In genomic region chr5:151495330-151495729, GRCh38 we compare ENCODE assay signal across 19 cellular contexts. TPM values are rescaled to one million over a fixed set of nuclear protein-coding genes. Genes with fewer than 3 reads are reported as not detected.
DNase-seq lines count a peak whose midpoint lies in the region; ATAC-seq, FAIRE-seq and TF ChIP-seq lines count a peak whose summit lies in the region.
"Had no signal": no experiment of that assay in that cellular context is flagged by ENCODE, and none has a peak within 500 bp of the region (broad histone marks: within the 10 kb centered on the region; RNA-seq: fewer than 3 reads in every experiment).

No MANE protein-coding gene starts in this region.

- peaks cover 41% of the 10 kb centered on the region for H3K4me1 Mint-ChIP-seq in GM23338
- H3K4me1 Mint-ChIP-seq: CD4-positive, alpha-beta memory T cell had no signal

- H3K9ac ChIP-seq in iPS-20b (ENCODE audit: low read depth, low read length): no peak overlapping the region
- H3K9ac ChIP-seq: BLaER1 had no signal

- ATAC-seq in GM23338 (no peak), GM18520 (IDR thresholded peaks at IDR 0.05; ENCODE audit: unreplicated experiment) (no peak)

- H3K27ac ChIP-seq in GM23338 (ENCODE audit: low read depth): peak overlapping the region; percentile 67
- H3K27ac ChIP-seq in iPS-20b (ENCODE audit: low read length): no peak overlapping the region
- H3K27ac ChIP-seq: BLaER1 had no signal

- H3K36me3 ChIP-seq in GM23338 (ENCODE audit: insufficient read depth) (no peaks in the 10 kb centered on the region), bronchial epithelial cell (ENCODE audit: control insufficient read depth, insufficient read depth, low read length) (no peaks in the 10 kb centered on the region), iPS-20b (ENCODE audit: insufficient read depth, low read depth, low read length) (no peaks in the 10 kb centered on the region; the same call in 1 of the 2 replicates)
- H3K36me3 ChIP-seq: BLaER1, HAP-1 had no signal

- H3K27me3 Mint-ChIP-seq in GM23338 (ENCODE audit: insufficient read depth, low read depth, poor library complexity): no peaks in the 10 kb centered on the region
- H3K27me3 Mint-ChIP-seq: CD4-positive, alpha-beta memory T cell had no signal

- H4K20me1 ChIP-seq in GM23338 (replicated peaks; ENCODE audit: insufficient read depth): no peaks in the 10 kb centered on the region
- H4K20me1 ChIP-seq: BLaER1 had no signal

- H3F3A ChIP-seq in GM23338 (replicated peaks; ENCODE audit: low read depth): no peaks in the 10 kb centered on the region

- no peak overlapping the region for H3K27ac Mint-ChIP-seq in GM23338
- H3K27ac Mint-ChIP-seq: CD14-positive monocyte; CD4-positive, alpha-beta memory T cell had no signal

- no peak for TF ChIP-seq CTCF in GM23338 (conservative IDR thresholded peaks at IDR 0.05; ENCODE audit: low read depth in 2 of 2)
- no peak for TF ChIP-seq CTCF in bronchial epithelial cell (IDR thresholded peaks at IDR 0.05; ENCODE audit: insufficient read depth, low read length, severe bottlenecking)

- no peak for FAIRE-seq in bronchial epithelial cell (lab: Jason Lieb, UNC)
- FAIRE-seq: A204.1, K562 had no signal

- H3K27me3 ChIP-seq in GM23338 (ENCODE audit: insufficient read depth): no peaks in the 10 kb centered on the region
- H3K27me3 ChIP-seq in bronchial epithelial cell (ENCODE audit: control insufficient read depth, insufficient read depth, low read length): no peaks in the 10 kb centered on the region
- no peaks in the 10 kb centered on the region for H3K27me3 ChIP-seq in iPS-20b (ENCODE audit: insufficient read depth, low read length)
- H3K27me3 ChIP-seq: BLaER1 had no signal

- H3K4me2 ChIP-seq in GM23338: 0 out of 2 replicates have a peak overlapping the region, but pooled peaks have one; percentile 18
- H3K4me2 ChIP-seq: BLaER1 had no signal

- no peaks in the 10 kb centered on the region; the same call in 1 of the 2 replicates for H3K9me2 ChIP-seq in GM23338 (ENCODE audit: insufficient read depth)

- H3K4me3 ChIP-seq in GM23338 (no peak overlapping the region), bronchial epithelial cell (ENCODE audit: low read depth, low read length) (no peak overlapping the region), iPS-20b (ENCODE audit: low read length) (peak overlapping the region; percentile 52; the same call in 1 of the 2 replicates)
- H3K4me3 ChIP-seq: BLaER1, K562 had no signal

- no peak overlapping the region for H2AFZ ChIP-seq in GM23338

- H3K4me1 ChIP-seq in GM23338 (ENCODE audit: insufficient read depth) (peaks cover 13% of the 10 kb centered on the region), iPS-20b (ENCODE audit: insufficient read depth, low read length) (peaks cover 10% of the 10 kb centered on the region)
- H3K4me1 ChIP-seq: BLaER1 had no signal

- H3K9me3 Mint-ChIP-seq in GM23338: 0 out of 3 replicates have a peak, but pooled peaks cover 6% of the 10 kb centered on the region
- H3K9me3 Mint-ChIP-seq: CD14-positive monocyte; CD4-positive, alpha-beta memory T cell had no signal

- DNase-seq in GM23338 (ENCODE audit: low spot score): no peak
- peak; percentile 45 for DNase-seq in bronchial epithelial cell (ENCODE audit: low read depth)
- DNase-seq in renal cortical epithelial cell (ENCODE audit: low read depth): peak; percentile 4
- DNase-seq in NOMO-1 treated with dmso at 0.1 percent for 144 hours (lab: John Stamatoyannopoulos, UW; ENCODE audit: unreplicated experiment): no peak
- no peak for DNase-seq in SHP77 treated with DMSO at 0.1 percent for 48 hours (lab: John Stamatoyannopoulos, UW)
- DNase-seq in SIG-M5 treated with dmso at 0.1 percent for 504 hours (lab: John Stamatoyannopoulos, UW; ENCODE audit: unreplicated experiment): no peak
- DNase-seq: ACHN; CD4-positive, alpha-beta memory T cell; DMS153; DMS79; GF-D8; GOT3 had no signal

- peaks cover 9% of the 10 kb centered on the region; the same call in 2 of the 3 replicates for H3K36me3 Mint-ChIP-seq in GM23338 (ENCODE audit: low read depth)

- no peak overlapping the region for H3K4me3 Mint-ChIP-seq in GM23338
- H3K4me3 Mint-ChIP-seq: CD14-positive monocyte; CD4-positive, alpha-beta memory T cell had no signal

- no peaks in the 10 kb centered on the region for H3K79me2 ChIP-seq in GM23338 (replicated peaks; ENCODE audit: insufficient read depth)

- peaks cover 5% of the 10 kb centered on the region for H3K9me3 ChIP-seq in iPS-20b (ENCODE audit: insufficient read depth, low read depth, low read length)
- H3K9me3 ChIP-seq: BLaER1, HAP-1 had no signal

TF ChIP-seq in GM23338, 12 proteins besides CTCF, POLR2A, EP300 and RAD21:
- TF ChIP-seq ETS1 (IDR thresholded peaks at IDR 0.05) (no peak), STAT1 (IDR thresholded peaks at IDR 0.05; ENCODE audit: unreplicated experiment) (no peak), EZH2 (IDR thresholded peaks at IDR 0.05; ENCODE audit: low read depth, unreplicated experiment) (no peak), EZH2phosphoT487 (IDR thresholded peaks at IDR 0.05; ENCODE audit: unreplicated experiment) (no peak), NANOG (IDR thresholded peaks at IDR 0.05; ENCODE audit: borderline replicate concordance) (no peak)

RNA-seq across cellular contexts. Expression of gene SLC36A1, which starts 47.9 kb away (rescaled TPM):
- 8.2 and 10.4 TPM in 2 replicates for total RNA-seq in GM23338 (2014; rRNA removed; shearing (Covaris generic))
- polyA plus RNA-seq in GM23338 (2016; fragmentation: Nextera tagmentation; extraction: Ambion mirVana): 3.6 and 5.2 TPM in 2 replicates
- 4.5 and 4.9 TPM in 2 replicates for total RNA-seq in bronchial epithelial cell
- 3.1 and 3.8 TPM in 2 replicates for total RNA-seq in renal cortical epithelial cell

Comparison
In these comparisons a context has a peak if more than half of its experiments do, and no peak if none do; other contexts are left out.
1. DNase-seq: peak in bronchial epithelial cell (single experiment) and renal cortical epithelial cell (single experiment); none in GM23338 (single experiment), NOMO-1 treated with dmso at 0.1 percent for 144 hours (single experiment), SHP77 treated with DMSO at 0.1 percent for 48 hours (single experiment) and SIG-M5 treated with dmso at 0.1 percent for 504 hours (single experiment).